In the genomic region with DNA sequence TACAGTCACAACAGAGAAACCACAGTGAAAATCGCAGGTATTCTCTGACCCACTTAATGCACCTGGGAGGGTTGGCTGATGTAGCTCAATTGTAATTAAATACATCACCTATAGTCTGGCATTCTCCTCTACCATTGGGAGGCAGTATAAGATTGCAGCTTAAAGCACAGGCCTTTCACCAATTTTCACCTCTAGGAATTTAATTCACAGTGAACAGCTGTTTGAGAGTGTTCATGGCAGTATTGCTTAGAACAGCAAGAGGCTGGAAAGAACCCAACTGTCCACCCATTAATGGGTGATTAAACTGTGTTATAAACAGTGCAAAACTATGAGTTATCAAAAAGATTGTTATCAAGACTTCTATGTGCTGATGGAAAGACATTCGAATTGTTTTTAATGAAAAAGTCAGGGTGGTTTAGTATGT, we compare ENCODE assay signal across 8 cellular contexts. TPM values are rescaled to one million over a fixed set of nuclear protein-coding genes. Genes with fewer than 3 reads are reported as not detected.
A peak's percentile ranks its signal among the peaks of the same experiment; 100 is the strongest.
DNase-seq lines count a peak whose midpoint lies in the region; ATAC-seq, FAIRE-seq and TF ChIP-seq lines count a peak whose summit lies in the region.

No MANE protein-coding gene starts in this region.

- H3K9me3 ChIP-seq in MM.1S (replicated peaks; ENCODE audit: insufficient read depth, low read length): no peaks in the 10 kb centered on the region
- no peaks in the 10 kb centered on the region for H3K9me3 ChIP-seq in H1 (ENCODE audit: insufficient read depth in 2 of 2, low read depth in 1 of 2, low read length in 1 of 2)

- H3K27me3 ChIP-seq in MM.1S (replicated peaks; ENCODE audit: insufficient read depth, low read length) (no peaks in the 10 kb centered on the region), H1 (replicated peaks in 1 of 4; ENCODE audit: control insufficient read depth in 3 of 4, extremely low read depth in 1 of 4, insufficient read depth in 3 of 4, low read length in 3 of 4) (no peaks in the 10 kb centered on the region)

- H3K9me2 ChIP-seq in MM.1S (replicated peaks; ENCODE audit: insufficient read depth, low read length): no peaks in the 10 kb centered on the region

- peaks cover 8% of the 10 kb centered on the region for H3K23me2 ChIP-seq in H1 (ENCODE audit: low read depth, low read length)

- peak; percentile 96 to 97 for TF ChIP-seq RAD21 in H1 (IDR thresholded peaks at IDR 0.05 in 1 of 2, conservative IDR thresholded peaks at IDR 0.05 in 1 of 2; ENCODE audit: low read depth in 2 of 2, low read length in 2 of 2)

- H2BK20ac ChIP-seq in H1 (ENCODE audit: low read length): no peak overlapping the region

- WGBS in H1 (ENCODE audit: extremely low coverage in 1 of 2, insufficient coverage in 1 of 2, insufficient read length in 1 of 2, insufficient replicate concordance in 2 of 2, low coverage in 1 of 2, low lambda C conversion rate in 2 of 2, missing lambda C conversion rate in 1 of 2), 2 experiments: 71% methylated on average over 2 of the region's 2 CpGs; no CpG with 5 or more reads in 1 of the 2 experiments

- FAIRE-seq in H1 (lab: Jason Lieb, UNC): no peak

- DNase-seq in activated gamma-delta T cell treated with Interleukin-2 at 50 U/mL for 16 hours (peak; percentile 19), activated gamma-delta T cell (lab: John Stamatoyannopoulos, UW) (no peak), MM.1S (peak; percentile 54), SK-N-DZ (ENCODE audit: low spot score) (peak; percentile 64), H1 (ENCODE audit: low read depth in 1 of 2, low spot score in 2 of 2) (no peak), midbrain (lab: John Stamatoyannopoulos, UW) (peak; percentile 10)

- TF ChIP-seq EP300 in H1 (IDR thresholded peaks at IDR 0.05; ENCODE audit: borderline replicate concordance in 1 of 2, low read depth in 2 of 2, low read length in 2 of 2): no peak

- H3K4me3 ChIP-seq in MM.1S (ENCODE audit: low read length): no peak overlapping the region
- no peak overlapping the region for H3K4me3 ChIP-seq in H1 (ENCODE audit: extremely low read depth in 1 of 4, insufficient read depth in 2 of 4, low read depth in 3 of 4, low read length in 4 of 4)

- no peak overlapping the region for H4K8ac ChIP-seq in H1 (ENCODE audit: extremely low read depth, insufficient read depth, low read length)

- H2BK120ac ChIP-seq in H1 (replicated peaks; ENCODE audit: low read depth, low read length): no peak overlapping the region

- no peak overlapping the region for H3K14ac ChIP-seq in H1 (ENCODE audit: insufficient read length)

- no peaks in the 10 kb centered on the region for H3K79me1 ChIP-seq in H1 (ENCODE audit: low read depth, low read length)

- H3K4me2 ChIP-seq in MM.1S (ENCODE audit: low read depth, low read length) (no peak overlapping the region), H1 (ENCODE audit: insufficient read depth in 1 of 2, low read depth in 2 of 2, low read length in 2 of 2) (no peak overlapping the region)

- CTCF ChIA-PET in H1 (lab: Charles Lee; ENCODE audit: partially characterized antibody): interaction anchor here (0.5 to 7.6 kb wide), 30 partner anchors 10 to 294 kb away, joined by 3 to 135 read pairs (median 4); partner anchors contain the start of genes EIF6 and MMP24

- H2BK15ac ChIP-seq in H1 (ENCODE audit: low read length): no peak overlapping the region

- H3K56ac ChIP-seq in H1 (replicated peaks; ENCODE audit: insufficient read length, low read depth, low read length): no peak overlapping the region

- no peak overlapping the region for H3K27ac ChIP-seq in MM.1S (ENCODE audit: low read length)
- H3K27ac ChIP-seq in H1 (ENCODE audit: low read depth, low read length): no peak overlapping the region

- no peak for TF ChIP-seq POLR2A in H1 (IDR thresholded peaks at IDR 0.05; ENCODE audit: control extremely low read depth in 1 of 2, low read depth in 2 of 2, low read length in 2 of 2)

- H3K36me3 ChIP-seq in MM.1S (replicated peaks; ENCODE audit: insufficient read depth, low read length) (no peaks in the 10 kb centered on the region), H1 (ENCODE audit: control insufficient read depth in 2 of 4, insufficient read depth in 4 of 4, low read length in 3 of 4) (peaks cover 2 to 30% (median 10%) of the 10 kb centered on the region in 4 experiments; a peak in 6 of 8 replicates)

- H3K23ac ChIP-seq in H1 (ENCODE audit: insufficient read length): no peak overlapping the region

- H2AFZ ChIP-seq in MM.1S (ENCODE audit: low read length) (no peak overlapping the region), H1 (ENCODE audit: low read length) (no peak overlapping the region)

- no peak overlapping the region for H3K18ac ChIP-seq in H1 (ENCODE audit: extremely low read depth, low read length)

- H3K9ac ChIP-seq in MM.1S (ENCODE audit: low read length): no peak overlapping the region
- no peak overlapping the region for H3K9ac ChIP-seq in H1 (replicated peaks in 1 of 4; ENCODE audit: extremely low read depth in 1 of 4, low read depth in 3 of 4, low read length in 3 of 4)

- H3F3A ChIP-seq in MM.1S (ENCODE audit: insufficient read depth, low read length): peaks cover 4% of the 10 kb centered on the region; the same call in 1 of the 2 replicates

- no peak overlapping the region for H4K5ac ChIP-seq in H1 (ENCODE audit: insufficient read length, low read depth, low read length)

- ATAC-seq in HG03565 (IDR thresholded peaks at IDR 0.05; ENCODE audit: unreplicated experiment) (no peak), HG02852 (IDR thresholded peaks at IDR 0.05; ENCODE audit: unreplicated experiment) (no peak)

- H2BK12ac ChIP-seq in H1 (ENCODE audit: low read depth, low read length): no peak overlapping the region

- no peaks in the 10 kb centered on the region for H4K20me1 ChIP-seq in MM.1S (ENCODE audit: insufficient read depth, low read length)
- no peaks in the 10 kb centered on the region for H4K20me1 ChIP-seq in H1 (replicated peaks in 1 of 2; ENCODE audit: control insufficient read depth in 1 of 2, insufficient read depth in 2 of 2, low read length in 2 of 2)

- POLR2A ChIA-PET in H1 (lab: Charles Lee; ENCODE audit: partially characterized antibody): interaction anchor here (2.6 kb wide), 1 partner anchor 63 kb away, joined by 10 read pairs; no protein-coding TSS in a partner anchor

- peaks cover 10% of the 10 kb centered on the region; the same call in 1 of the 2 replicates for H3K79me2 ChIP-seq in MM.1S (ENCODE audit: low read length)
- H3K79me2 ChIP-seq in H1 (ENCODE audit: control insufficient read depth in 1 of 2, insufficient read depth in 2 of 2, low read length in 2 of 2): no peaks in the 10 kb centered on the region

- no peak overlapping the region for H2AK5ac ChIP-seq in H1 (ENCODE audit: low read depth, low read length)

- no peak overlapping the region for H4K91ac ChIP-seq in H1 (replicated peaks; ENCODE audit: insufficient read length, low read length)

- 0 out of 2 replicates have a peak, but pooled peaks cover 4% of the 10 kb centered on the region for H3K4me1 ChIP-seq in MM.1S (ENCODE audit: low read length)
- 0 out of 7 replicates have a peak, but pooled peaks cover 0 to 3% (median 0%) of the 10 kb centered on the region in 4 experiments for H3K4me1 ChIP-seq in H1 (replicated peaks in 1 of 4; ENCODE audit: control insufficient read depth in 3 of 4, insufficient read depth in 4 of 4, low read length in 3 of 4)

- H2BK5ac ChIP-seq in H1 (ENCODE audit: low read depth, low read length): no peak overlapping the region

- no peak overlapping the region for H3K4ac ChIP-seq in H1 (replicated peaks; ENCODE audit: insufficient read length, low read depth, low read length)

- TF ChIP-seq CTCF in MM.1S (IDR thresholded peaks at IDR 0.05; ENCODE audit: low read length) (peak; percentile 62), H1 (IDR thresholded peaks at IDR 0.05; ENCODE audit: control extremely low read depth in 1 of 3, insufficient read depth in 1 of 3, low read depth in 1 of 3, low read length in 3 of 3) (peak in 2 of 3 experiments; percentile 78 to 79; a peak in 3 of 4 replicates)

RNA-seq across cellular contexts. Expression of gene EDEM2, which starts 2.0 kb away (rescaled TPM):
- 20.0 and 21.7 TPM in 2 replicates for polyA plus RNA-seq in SK-N-DZ (2014; cell fraction: cytosol; rRNA removed)
- 9.9 and 11.6 TPM in 2 replicates for polyA plus RNA-seq in SK-N-DZ (2014; cell fraction: nucleus; rRNA removed)
- 19.6 and 21.5 TPM in 2 replicates for total RNA-seq in H1 (2021; fragmentation: NEBNext Ultra II Directional; extraction: Animal tissue kit (Norgen Biotek cat#: 25700))
- 15.2 and 18.6 TPM in 2 replicates for polyA plus RNA-seq in H1 (2011; rRNA removed)
- polyA plus RNA-seq in H1 (2011; cell fraction: cytosol; rRNA removed): 19.0 TPM
- polyA plus RNA-seq in H1 (2011; cell fraction: nucleus; rRNA removed): 29.2 TPM
- 21.3 to 26.0 TPM (median 25.2 TPM) in 4 replicates for polyA plus RNA-seq in H1 (2012, experiment 1 of 2)
- 29.2 TPM for polyA plus RNA-seq in H1 (2012, experiment 2 of 2)
- polyA plus RNA-seq in H1 (2013, experiment 1 of 2): 20.4 TPM
- 24.0 TPM for polyA plus RNA-seq in H1 (2013, experiment 2 of 2)
- 17.5 and 17.8 TPM in 2 replicates for polyA minus RNA-seq in H1 (2011; rRNA and poly(A)+ RNA removed)
- 10.8 TPM for polyA minus RNA-seq in H1 (2011; cell fraction: cytosol; rRNA and poly(A)+ RNA removed)
- 7.8 TPM for polyA minus RNA-seq in H1 (2011; cell fraction: nucleus; rRNA and poly(A)+ RNA removed)

RNA-seq across cellular contexts. Expression of gene PROCR, which starts 26.7 kb away (rescaled TPM):
- 4.0 and 8.2 TPM in 2 replicates for polyA plus RNA-seq in SK-N-DZ (2014; cell fraction: cytosol; rRNA removed)
- 2.0 and 2.3 TPM in 2 replicates for polyA plus RNA-seq in SK-N-DZ (2014; cell fraction: nucleus; rRNA removed)
- total RNA-seq in H1 (2021; fragmentation: NEBNext Ultra II Directional; extraction: Animal tissue kit (Norgen Biotek cat#: 25700)): 19.5 and 21.3 TPM in 2 replicates
- 42.9 and 54.4 TPM in 2 replicates for polyA plus RNA-seq in H1 (2011; rRNA removed)
- polyA plus RNA-seq in H1 (2011; cell fraction: cytosol; rRNA removed): 33.2 TPM
- polyA plus RNA-seq in H1 (2011; cell fraction: nucleus; rRNA removed): 44.0 TPM
- 14.9 to 23.5 TPM (median 19.7 TPM) in 4 replicates for polyA plus RNA-seq in H1 (2012, experiment 1 of 2)
- polyA plus RNA-seq in H1 (2012, experiment 2 of 2): 25.4 TPM
- 23.6 TPM for polyA plus RNA-seq in H1 (2013, experiment 1 of 2)
- 29.0 TPM for polyA plus RNA-seq in H1 (2013, experiment 2 of 2)
- 18.1 and 18.2 TPM in 2 replicates for polyA minus RNA-seq in H1 (2011; rRNA and poly(A)+ RNA removed)
- 11.0 TPM for polyA minus RNA-seq in H1 (2011; cell fraction: cytosol; rRNA and poly(A)+ RNA removed)
- polyA minus RNA-seq in H1 (2011; cell fraction: nucleus; rRNA and poly(A)+ RNA removed): 13.2 TPM

RNA-seq across cellular contexts. Expression of gene TRPC4AP, which starts 52.5 kb away (rescaled TPM):
- polyA plus RNA-seq in SK-N-DZ (2014; cell fraction: cytosol; rRNA removed): 76.9 and 82.4 TPM in 2 replicates
- polyA plus RNA-seq in SK-N-DZ (2014; cell fraction: nucleus; rRNA removed): 147 and 165 TPM in 2 replicates
- 72.7 and 73.1 TPM in 2 replicates for total RNA-seq in H1 (2021; fragmentation: NEBNext Ultra II Directional; extraction: Animal tissue kit (Norgen Biotek cat#: 25700))
- polyA plus RNA-seq in H1 (2011; rRNA removed): 74.8 and 75.0 TPM in 2 replicates
- 83.5 TPM for polyA plus RNA-seq in H1 (2011; cell fraction: cytosol; rRNA removed)
- polyA plus RNA-seq in H1 (2011; cell fraction: nucleus; rRNA removed): 155 TPM
- polyA plus RNA-seq in H1 (2012, experiment 1 of 2): 56.3 to 69.0 TPM (median 65.1 TPM) in 4 replicates
- 65.2 TPM for polyA plus RNA-seq in H1 (2012, experiment 2 of 2)
- 47.6 TPM for polyA plus RNA-seq in H1 (2013, experiment 1 of 2)
- 43.1 TPM for polyA plus RNA-seq in H1 (2013, experiment 2 of 2)
- polyA minus RNA-seq in H1 (2011; rRNA and poly(A)+ RNA removed): 108 and 112 TPM in 2 replicates
- polyA minus RNA-seq in H1 (2011; cell fraction: cytosol; rRNA and poly(A)+ RNA removed): 45.4 TPM
- 45.4 TPM for polyA minus RNA-seq in H1 (2011; cell fraction: nucleus; rRNA and poly(A)+ RNA removed)

Comparison
In these comparisons a context has a peak if more than half of its experiments do, and no peak if none do; other contexts are left out.
1. DNase-seq: peak in activated gamma-delta T cell treated with Interleukin-2 at 50 U/mL for 16 hours (single experiment), MM.1S (single experiment), SK-N-DZ (single experiment) and midbrain (single experiment); none in activated gamma-delta T cell (single experiment) and H1 (0 of 2).